Comparison of ENCODE assay signal across 8 cellular contexts in the genomic region with DNA sequence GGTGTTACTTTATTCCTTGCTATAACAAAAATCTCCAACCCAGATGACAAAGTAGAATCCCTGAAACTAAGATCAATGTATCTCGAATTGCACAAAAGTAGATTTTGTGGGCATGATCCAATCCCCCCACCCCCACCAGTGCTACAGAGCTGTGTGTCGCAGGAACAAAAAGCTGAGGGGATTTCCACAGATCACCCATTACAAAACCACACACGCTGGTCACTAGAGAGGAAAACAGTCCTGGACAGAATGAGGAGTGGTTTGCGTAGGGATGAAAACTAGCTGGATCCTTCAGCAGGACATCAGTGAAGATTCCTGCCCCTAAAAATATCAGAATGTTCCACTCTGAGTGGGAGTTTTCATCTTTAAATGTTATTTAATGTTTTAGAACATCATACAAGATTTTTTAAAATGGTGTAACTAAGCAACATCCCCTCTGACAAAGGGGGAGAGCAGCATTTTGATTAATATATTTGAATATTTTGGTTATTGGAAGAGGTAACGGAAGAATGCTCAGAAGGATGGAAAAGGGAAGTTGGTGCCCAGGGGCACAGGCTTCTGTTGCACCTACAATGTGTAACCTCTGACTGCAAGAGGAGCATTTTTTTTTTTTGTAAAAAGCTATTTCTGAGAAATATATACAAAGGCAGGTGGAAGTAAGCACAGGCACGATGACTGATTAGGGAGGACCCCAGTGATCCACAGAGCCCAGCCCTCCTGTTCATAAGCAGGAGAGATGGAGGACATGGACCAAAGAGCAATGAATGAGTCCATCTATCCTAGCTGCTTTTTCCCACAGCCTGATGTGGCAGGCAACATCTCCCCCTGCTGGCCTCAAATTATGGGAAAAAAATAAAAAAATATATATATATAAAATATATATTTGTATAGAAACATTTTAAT.
DNase-seq lines count a peak whose midpoint lies in the region; ATAC-seq and TF ChIP-seq lines count a peak whose summit lies in the region.

No MANE protein-coding gene starts in this region.

- no peak overlapping the region for H3K4me3 Mint-ChIP-seq in activated CD4-positive, alpha-beta T cell treated with anti-CD3 and anti-CD28 coated beads, Interleukin-2, amount 10 ng/mL, durations not matched to agents 24 days and 14 days

- peaks cover 12% of the 10 kb centered on the region for H3K27me3 Mint-ChIP-seq in activated CD4-positive, alpha-beta T cell treated with anti-CD3 and anti-CD28 coated beads, Interleukin-2, amount 10 ng/mL, durations not matched to agents 24 days and 14 days

- no peaks in the 10 kb centered on the region for H3K27me3 ChIP-seq in heart right ventricle
- no peaks in the 10 kb centered on the region for H3K27me3 ChIP-seq in H7 (ENCODE audit: control insufficient read depth, insufficient read depth, low read length)

- H3K27ac ChIP-seq in heart right ventricle: peak overlapping the region in 1 of 10 donors; percentile 8

- H3K4me3 ChIP-seq in heart right ventricle (no peak overlapping the region), fibroblast of mammary gland (ENCODE audit: control insufficient read depth, low read depth, low read length) (no peak overlapping the region), H7 (ENCODE audit: insufficient read depth, low read depth, low read length) (no peak overlapping the region)

- H3K27ac Mint-ChIP-seq in activated CD4-positive, alpha-beta T cell treated with anti-CD3 and anti-CD28 coated beads, Interleukin-2, amount 10 ng/mL, durations not matched to agents 24 days and 14 days: no peak overlapping the region

- ATAC-seq in heart right ventricle: no peak
- no peak for ATAC-seq in left ventricle myocardium superior
- ATAC-seq in sciatic nerve: peak; percentile 55

- no peaks in the 10 kb centered on the region for H3K9me3 ChIP-seq in heart right ventricle

- H3K36me3 Mint-ChIP-seq in activated CD4-positive, alpha-beta T cell treated with anti-CD3 and anti-CD28 coated beads, Interleukin-2, amount 10 ng/mL, durations not matched to agents 24 days and 14 days (ENCODE audit: low read depth): no peaks in the 10 kb centered on the region

- peaks cover 3% of the 10 kb centered on the region for H3K4me1 Mint-ChIP-seq in activated CD4-positive, alpha-beta T cell treated with anti-CD3 and anti-CD28 coated beads, Interleukin-2, amount 10 ng/mL, durations not matched to agents 24 days and 14 days

- TF ChIP-seq CTCF in heart right ventricle (IDR thresholded peaks at IDR 0.05) (peak; percentile 10 to 64 (median 56)), fibroblast of mammary gland (conservative IDR thresholded peaks at IDR 0.05; ENCODE audit: control insufficient read depth, insufficient read depth, low read depth, low read length) (peak; percentile 53)

- H3K36me3 ChIP-seq in heart right ventricle (peaks cover 0 to 19% (median 0%) of the 10 kb centered on the region in 9 donors), H7 (replicated peaks; ENCODE audit: control insufficient read depth, insufficient read depth, low read length) (no peaks in the 10 kb centered on the region)

- no peaks in the 10 kb centered on the region for H3K9me3 Mint-ChIP-seq in activated CD4-positive, alpha-beta T cell treated with anti-CD3 and anti-CD28 coated beads, Interleukin-2, amount 10 ng/mL, durations not matched to agents 24 days and 14 days

- DNase-seq in heart right ventricle (no peak), left ventricle myocardium superior (no peak), LoVo (ENCODE audit: low spot score) (peak; percentile 41), fibroblast of mammary gland (ENCODE audit: low read depth) (peak; percentile 60), sciatic nerve (ENCODE audit: low spot score) (no peak), H7 (no peak), NCI-H526 treated with DMSO at 0.1 percent for 48 hours (lab: John Stamatoyannopoulos, UW) (no peak)
- peak; percentile 68 for DNase-seq in activated CD4-positive, alpha-beta T cell treated with anti-CD3 and anti-CD28 coated beads, Interleukin-2, amount 10 ng/mL, durations not matched to agents 24 days and 14 days

- intact Hi-C loops in heart right ventricle (cut with DNase I) (loop anchor here in 4 of 10 donors (2.0 to 5.0 kb wide), 5 partner anchors 35 to 260 kb away; no protein-coding TSS in a partner anchor), left ventricle myocardium superior (cut with micrococcal nuclease) (no loop called here), sciatic nerve (cut with DNase I) (no loop called here)
- intact Hi-C loops in activated CD4-positive, alpha-beta T cell treated with anti-CD3 and anti-CD28 coated beads, Interleukin-2, amount 10 ng/mL, durations not matched to agents 24 days and 14 days (cut with micrococcal nuclease): loop anchor here (1.0 to 10.0 kb wide), 4 partner anchors 45 to 682 kb away; a partner anchor contains a TSS

- 65 to 70% methylated on average over 6 of the region's 6 CpGs for WGBS in heart right ventricle, 2 donors

- H3K4me1 ChIP-seq in heart right ventricle: peaks cover 0 to 88% (median 27%) of the 10 kb centered on the region in 9 donors

Comparison
In these comparisons a context has a peak if more than half of its experiments do, and no peak if none do; other contexts are left out.
1. DNase-seq: peak in LoVo (single experiment), activated CD4-positive, alpha-beta T cell treated with anti-CD3 and anti-CD28 coated beads, Interleukin-2, amount 10 ng/mL, durations not matched to agents 24 days and 14 days (single experiment) and fibroblast of mammary gland (single experiment); none in heart right ventricle (0 of 2), left ventricle myocardium superior (single experiment), sciatic nerve (single experiment), H7 (single experiment) and NCI-H526 treated with DMSO at 0.1 percent for 48 hours (single experiment).